In the genomic region with DNA sequence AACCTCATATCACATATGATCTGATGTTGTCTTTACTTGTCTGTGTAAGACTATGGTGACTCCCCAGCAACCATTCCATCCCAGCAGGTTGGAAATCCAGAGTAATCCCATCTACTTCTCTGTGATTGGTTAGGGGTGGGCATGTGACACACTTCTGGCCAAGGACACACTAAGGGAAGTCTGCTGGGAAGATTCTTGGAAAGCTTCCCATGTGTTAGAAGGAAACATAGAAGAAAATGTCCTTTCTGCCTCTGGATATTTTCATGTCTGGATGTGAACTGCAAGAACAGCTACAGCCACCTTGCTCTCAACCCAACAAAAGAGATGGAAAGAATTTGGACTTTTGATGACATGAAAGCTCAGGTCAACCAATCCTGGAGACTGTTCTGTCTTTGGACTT, we compare ENCODE assay signal across 1 cellular context.
TF ChIP-seq lines count a peak whose summit lies in the region.

No MANE protein-coding gene starts in this region.

TF ChIP-seq in liver, 16 proteins besides CTCF, POLR2A, EP300 and RAD21:
- TF ChIP-seq SP1 (IDR thresholded peaks at IDR 0.05), result peak; percentile 17
- peak in 1 of 2 donors; percentile 11 for TF ChIP-seq RXRA (IDR thresholded peaks at IDR 0.05)
- TF ChIP-seq NR2F2 (IDR thresholded peaks at IDR 0.05), result no peak
